Comparison of ENCODE assay signal across 20 cellular contexts in the genomic region with DNA sequence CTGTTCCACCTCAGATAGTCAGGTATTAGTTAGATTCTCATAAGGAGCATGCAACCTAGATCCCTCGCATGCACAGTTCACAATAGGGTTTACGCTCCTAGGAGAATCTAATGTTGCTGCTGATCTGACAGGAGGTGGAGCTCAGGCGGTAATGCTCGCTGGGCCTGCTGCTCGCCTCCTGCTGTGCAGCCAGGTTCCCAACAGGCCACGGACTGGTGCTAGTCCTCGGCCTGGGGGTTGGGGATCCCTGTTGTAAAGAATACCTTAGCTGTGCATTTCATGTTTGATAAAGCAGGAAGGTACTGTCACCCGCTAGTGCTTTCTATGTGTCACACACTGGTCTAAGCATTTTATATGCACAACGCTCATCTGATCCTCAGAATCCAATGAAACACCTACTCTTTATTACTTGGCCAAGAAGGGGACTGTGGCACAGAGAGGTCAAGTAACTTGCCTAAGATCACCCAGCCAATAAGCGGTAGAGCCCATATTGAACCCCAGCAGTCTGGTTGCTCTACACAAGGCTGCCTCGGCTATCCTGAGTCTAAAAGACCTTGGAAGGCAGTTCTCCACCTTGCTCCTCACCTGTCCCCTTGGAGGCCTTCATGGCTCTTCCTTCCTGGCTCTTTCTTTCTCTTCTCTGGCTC. TPM values are rescaled to one million over a fixed set of nuclear protein-coding genes. Genes with fewer than 3 reads are reported as not detected.
"Had no signal": no experiment of that assay in that cellular context is flagged by ENCODE, and none has a peak within 500 bp of the region (broad histone marks: within the 10 kb centered on the region; RNA-seq: fewer than 3 reads in every experiment).

No MANE protein-coding gene starts in this region.

- ATAC-seq: gastroesophageal sphincter; heart left ventricle; lower lobe of right lung; natural killer cell treated with Interleukin-12 subunit alpha and Interleukin-12 subunit beta and Interleukin-15 and Interleukin-18, amount 100 ng/mL, for 72 hours; stimulated activated naive CD8-positive, alpha-beta T cell treated with anti-CD3 and anti-CD28 coated beads, Interleukin-15, Interleukin-2, amounts not matched to agents 100 U/mL and 50 U/mL, for 24 hours; upper lobe of right lung had no signal

- DNase-seq: activated CD4-positive, alpha-beta memory T cell treated with anti-CD3 and anti-CD28 coated beads for 36 hours; activated CD4-positive, alpha-beta T cell treated with anti-CD3 and anti-CD28 coated beads for 48 hours; activated gamma-delta T cell treated with Interleukin-2 at 50 U/mL for 16 hours; anterior cingulate cortex; central memory CD4-positive, alpha-beta T cell; heart left ventricle; kidney; lower lobe of right lung; midbrain; ovary; stimulated activated CD4-positive, alpha-beta T cell treated with anti-CD3 and anti-CD28 coated beads, Interleukin-4, amount 100 ng/mL, for 4 hours; stimulated activated naive CD8-positive, alpha-beta T cell treated with anti-CD3 and anti-CD28 coated beads, Interleukin-15, Interleukin-2, amounts not matched to agents 100 U/mL and 50 U/mL, for 24 hours; upper lobe of right lung had no signal

- H3K27ac ChIP-seq: heart left ventricle, lower lobe of right lung, neutrophil, ovary, prostate gland, upper lobe of right lung had no signal

- H3K36me3 ChIP-seq: gastroesophageal sphincter, heart left ventricle, lower lobe of right lung, neutrophil, ovary, prostate gland, upper lobe of right lung had no signal

- H3K4me1 ChIP-seq: lower lobe of right lung, prostate gland, upper lobe of right lung had no signal

- H3K36me3 Mint-ChIP-seq: activated CD4-positive, alpha-beta memory T cell treated with anti-CD3 and anti-CD28 coated beads for 36 hours; activated naive CD4-positive, alpha-beta T cell treated with anti-CD3 and anti-CD28 coated beads, Interleukin-2, amount 50 U/mL, for 24 hours; brain had no signal

- H3K4me3 ChIP-seq: gastroesophageal sphincter, heart left ventricle, lower lobe of right lung, ovary, prostate gland, upper lobe of right lung had no signal

- H3K4me1 Mint-ChIP-seq: activated naive CD4-positive, alpha-beta T cell treated with anti-CD3 and anti-CD28 coated beads, Interleukin-2, amount 50 U/mL, for 24 hours had no signal

- H3K27me3 ChIP-seq: gastroesophageal sphincter, heart left ventricle, ovary, upper lobe of right lung had no signal

- H3K9me3 ChIP-seq: gastroesophageal sphincter, neutrophil, ovary, prostate gland, upper lobe of right lung had no signal

- H3K4me3 Mint-ChIP-seq: activated CD4-positive, alpha-beta memory T cell treated with anti-CD3 and anti-CD28 coated beads for 36 hours; activated naive CD4-positive, alpha-beta T cell treated with anti-CD3 and anti-CD28 coated beads, Interleukin-2, amount 50 U/mL, for 24 hours; brain; natural killer cell treated with Interleukin-12 subunit alpha and Interleukin-12 subunit beta and Interleukin-15 and Interleukin-18, amount 100 ng/mL, for 72 hours had no signal

- H3K9me3 Mint-ChIP-seq: natural killer cell treated with Interleukin-12 subunit alpha and Interleukin-12 subunit beta and Interleukin-15 and Interleukin-18, amount 100 ng/mL, for 72 hours had no signal

- H3K27ac Mint-ChIP-seq: activated CD4-positive, alpha-beta memory T cell treated with anti-CD3 and anti-CD28 coated beads for 36 hours; activated naive CD4-positive, alpha-beta T cell treated with anti-CD3 and anti-CD28 coated beads, Interleukin-2, amount 50 U/mL, for 24 hours; natural killer cell treated with Interleukin-12 subunit alpha and Interleukin-12 subunit beta and Interleukin-15 and Interleukin-18, amount 100 ng/mL, for 72 hours had no signal

- FAIRE-seq: kidney had no signal

RNA-seq across cellular contexts. Expression of a gene that starts 35.8 kb away (rescaled TPM):
- total RNA-seq: activated CD4-positive, alpha-beta memory T cell treated with anti-CD3 and anti-CD28 coated beads for 36 hours; natural killer cell treated with Interleukin-12 subunit alpha and Interleukin-12 subunit beta and Interleukin-15 and Interleukin-18, amount 100 ng/mL, for 72 hours; T-helper 2 cell treated with Interferon-gamma antibody and Interleukin-4, amounts not matched to agents 100 ng/mL and 5 ng/mL, for 36 hours had no signal
